Comparison of ENCODE assay signal across 8 cellular contexts in genomic region chrX:107429090-107429489, GRCh38. TPM values are rescaled to one million over a fixed set of nuclear protein-coding genes. Genes with fewer than 3 reads are reported as not detected.
DNase-seq lines count a peak whose midpoint lies in the region; ATAC-seq lines count a peak whose summit lies in the region.

No MANE protein-coding gene starts in this region.

- DNase-seq in DMS 273 (lab: John Stamatoyannopoulos, UW; ENCODE audit: unreplicated experiment) (peak; percentile 70), DMS 273 treated with DMSO at 0.1 percent for 48 hours (lab: John Stamatoyannopoulos, UW) (no peak), Karpas-422 (peak; percentile 85), myocyte (ENCODE audit: low read depth) (peak; percentile 29)
- peak; percentile 15 for DNase-seq in activated naive CD4-positive, alpha-beta T cell treated with anti-CD3 and anti-CD28 coated beads, Interleukin-2, amount 50 U/mL, for 16 hours

- no peaks in the 10 kb centered on the region for H3K79me2 ChIP-seq in Karpas-422 (ENCODE audit: low read length)

- peaks cover 9% of the 10 kb centered on the region; the same call in 1 of the 2 replicates for H3K4me1 ChIP-seq in Karpas-422 (ENCODE audit: low read length)

- no peak overlapping the region for H3K4me3 ChIP-seq in Karpas-422 (ENCODE audit: low read length)

- H3K27me3 ChIP-seq in Karpas-422 (ENCODE audit: low read length), result no peaks in the 10 kb centered on the region

- no peak for ATAC-seq in GM21423 (IDR thresholded peaks at IDR 0.05; ENCODE audit: unreplicated experiment)
- no peak for ATAC-seq in GM18868 (IDR thresholded peaks at IDR 0.05; ENCODE audit: unreplicated experiment)
- ATAC-seq in GM19351 (IDR thresholded peaks at IDR 0.05; ENCODE audit: unreplicated experiment), result no peak

- no peaks in the 10 kb centered on the region for H3K9me2 ChIP-seq in Karpas-422 (replicated peaks; ENCODE audit: insufficient read depth, low read length)

- H3K4me2 ChIP-seq in Karpas-422 (ENCODE audit: low read depth, low read length, poor library complexity, severe bottlenecking), result no peak overlapping the region

- H4K20me1 ChIP-seq in Karpas-422 (ENCODE audit: insufficient read depth, low read depth, low read length), result no peaks in the 10 kb centered on the region

- H3K36me3 ChIP-seq in Karpas-422 (ENCODE audit: insufficient read depth, low read length), result no peaks in the 10 kb centered on the region

- H3K9ac ChIP-seq in Karpas-422 (ENCODE audit: low read length), result no peak overlapping the region

- no peak overlapping the region; the same call in 1 of the 2 replicates for H2AFZ ChIP-seq in Karpas-422 (ENCODE audit: low read length)

- no peaks in the 10 kb centered on the region for H3K9me3 ChIP-seq in Karpas-422 (ENCODE audit: low read length)

- no peak overlapping the region for H3K27ac ChIP-seq in Karpas-422 (ENCODE audit: low read length)

RNA-seq across cellular contexts. Expression of gene FRMPD3, which starts 20.4 kb away (rescaled TPM):
- total RNA-seq in Karpas-422 (2014; rRNA removed; shearing (Covaris generic); ENCODE audit: low replicate concordance), result 3.9 and 6.4 TPM in 2 replicates
- 0.05 TPM in 1 of 2 replicates, not detected in the other for total RNA-seq in myocyte
- 0.08 TPM for polyA plus RNA-seq in myocyte (2012)
